In genomic region chr1:107000907-107001306, GRCh38 we compare ENCODE assay signal across 16 cellular contexts. TPM values are rescaled to one million over a fixed set of nuclear protein-coding genes. Genes with fewer than 3 reads are reported as not detected.
A peak's percentile ranks its signal among the peaks of the same experiment; 100 is the strongest.
DNase-seq lines count a peak whose midpoint lies in the region; ATAC-seq and TF ChIP-seq lines count a peak whose summit lies in the region.
"Had no signal": no experiment of that assay in that cellular context is flagged by ENCODE, and none has a peak within 500 bp of the region (broad histone marks: within the 10 kb centered on the region; RNA-seq: fewer than 3 reads in every experiment).

No MANE protein-coding gene starts in this region.

- peak; percentile 25 for DNase-seq in HCEC 1CT
- peak; percentile 3 for DNase-seq in astrocyte of the spinal cord (ENCODE audit: low read depth, low spot score)
- peak; percentile 86 for DNase-seq in fibroblast of gingiva (ENCODE audit: low read depth)
- DNase-seq in stromal cell of bone marrow (ENCODE audit: low read depth) = peak; percentile 17
- DNase-seq in HuH-7.5 (ENCODE audit: low spot score) = no peak
- no peak for DNase-seq in T-helper 1 cell
- no peak for DNase-seq in left lobe of liver (ENCODE audit: low spot score)
- DNase-seq: AML-193, NCI-H1092 treated with DMSO at 0.1 percent for 48 hours, NCI-H2081 treated with DMSO at 0.1 percent for 48 hours, NCI-H524, PC-3, RPMI8226, SHP77 treated with DMSO at 0.1 percent for 48 hours, SK-N-SH had no signal

- no peak for TF ChIP-seq CTCF in astrocyte of the spinal cord (IDR thresholded peaks at IDR 0.05; ENCODE audit: low read depth, low read length)

- H3K4me3 ChIP-seq in astrocyte of the spinal cord (ENCODE audit: low read depth, low read length) = no peak overlapping the region
- H3K4me3 ChIP-seq: HAP-1 had no signal

- ATAC-seq in left lobe of liver = no peak
- ATAC-seq: PC-3 had no signal

- in situ Hi-C loops in astrocyte of the spinal cord (cut with HindIII; ENCODE audit: low sequenced_read_pairs) = no loop called here

RNA-seq across cellular contexts. Expression of gene PRMT6, which starts 55.6 kb away (rescaled TPM):
- total RNA-seq in left lobe of liver = 5.1 TPM

Comparison
In these comparisons a context has a peak if more than half of its experiments do, and no peak if none do; other contexts are left out.
1. DNase-seq: peak in HCEC 1CT (single experiment), astrocyte of the spinal cord (single experiment), fibroblast of gingiva (single experiment) and stromal cell of bone marrow (single experiment); none in HuH-7.5 (single experiment), T-helper 1 cell (0 of 5) and left lobe of liver (single experiment).